ENCODE assay signal across 34 cellular contexts in the genomic region with DNA sequence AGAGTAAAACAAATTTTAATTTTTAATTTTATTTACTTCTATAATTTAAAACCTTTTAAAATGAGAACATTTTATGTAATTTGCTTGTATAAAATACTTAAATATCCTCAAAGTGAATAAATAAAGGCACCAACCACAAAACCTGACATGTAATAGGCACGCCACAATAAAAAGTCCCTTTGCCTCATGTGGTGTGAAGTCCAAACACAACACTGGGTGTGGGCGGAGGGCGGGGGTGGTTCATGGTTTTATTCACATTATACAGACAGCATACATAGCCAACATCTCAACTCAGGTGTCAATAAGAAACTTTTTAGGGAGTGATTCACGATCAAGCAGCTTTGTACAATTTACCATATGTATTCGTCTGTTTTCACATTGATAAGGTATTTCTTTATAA.
"Had no signal": no experiment of that assay in that cellular context is flagged by ENCODE, and none has a peak within 500 bp of the region (broad histone marks: within the 10 kb centered on the region; RNA-seq: fewer than 3 reads in every experiment).

No MANE protein-coding gene starts in this region.

- H3K4me3 ChIP-seq: MG63 had no signal

- H3K4me2 ChIP-seq: KMS-11 had no signal

- H3K27ac ChIP-seq: KMS-11 had no signal

- DNase-seq: Karpas-422, Kasumi-1, MG63, MM.1S, MV-4-11, NCI-H1048, NCI-H1092, NCI-H1092 treated with DMSO at 0.1 percent for 48 hours, NCI-H1105, NCI-H1105 treated with DMSO at 0.1 percent for 48 hours, NCI-H1417, NCI-H1417 treated with DMSO at 0.1 percent for 48 hours, NCI-H1436, NCI-H1436 treated with DMSO at 0.1 percent for 48 hours, NCI-H146, NCI-H1694, NCI-H1694 treated with DMSO at 0.1 percent for 48 hours, NCI-H187, NCI-H187 treated with DMSO at 0.1 percent for 48 hours, NCI-H1930, NCI-H2029, NCI-H2029 treated with DMSO at 0.1 percent for 48 hours, NCI-H2081, NCI-H2081 treated with DMSO at 0.1 percent for 48 hours, NCI-H2107, NCI-H2171, NCI-H2171 treated with DMSO at 0.1 percent for 48 hours, NCI-H2227 treated with DMSO at 0.1 percent for 48 hours, NCI-H226, NCI-H345, NCI-H446, NCI-H446 treated with DMSO at 0.1 percent for 48 hours, NCI-H510A had no signal

- H3K9me3 ChIP-seq: MG63 had no signal

- H3K27me3 ChIP-seq: MG63 had no signal

- H3K36me3 ChIP-seq: MG63 had no signal

- H3K9ac ChIP-seq: KMS-11 had no signal
